ENCODE assay signal across 13 cellular contexts in the genomic region with DNA sequence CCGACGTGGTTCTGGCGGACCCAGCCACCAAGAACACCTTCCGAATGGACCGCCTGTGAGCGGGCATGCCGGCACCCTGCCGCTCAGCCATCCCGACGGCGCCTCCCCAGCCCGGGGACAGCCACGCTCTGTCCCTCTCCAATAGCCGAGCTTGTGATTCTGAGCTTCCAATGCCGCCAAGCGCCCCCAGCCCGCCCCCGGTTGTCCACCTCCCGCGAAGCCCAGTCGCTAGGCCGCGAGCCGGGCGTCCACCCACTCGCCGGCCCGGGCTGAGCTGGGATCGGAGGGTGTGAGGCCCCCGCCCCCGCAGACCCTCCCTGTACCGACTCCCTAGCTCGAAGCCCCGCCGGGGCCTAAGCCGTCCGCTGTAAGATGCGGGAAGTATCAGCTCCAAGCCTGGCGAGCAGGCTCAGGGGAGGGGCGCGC.
DNase-seq lines count a peak whose midpoint lies in the region; ATAC-seq and TF ChIP-seq lines count a peak whose summit lies in the region.
"Had no signal": no experiment of that assay in that cellular context is flagged by ENCODE, and none has a peak within 500 bp of the region (broad histone marks: within the 10 kb centered on the region; RNA-seq: fewer than 3 reads in every experiment).

No MANE protein-coding gene starts in this region.

- H2BK15ac ChIP-seq in IMR-90 (ENCODE audit: low read depth, low read length), result no peak overlapping the region

- intact Hi-C loops in Right ventricle myocardium superior (cut with DNase I) (no loop called here), IMR-90 (cut with micrococcal nuclease) (no loop called here)

- no peak overlapping the region for H3K27ac Mint-ChIP-seq in osteocyte (ENCODE audit: unreplicated experiment)
- H3K27ac Mint-ChIP-seq: H9 had no signal

- no peak overlapping the region for H2BK20ac ChIP-seq in IMR-90 (ENCODE audit: low read depth, low read length)

- dilution Hi-C loops in IMR-90 (cut with HindIII; ENCODE audit: low sequenced_read_pairs, unreplicated experiment), result no loop called here

- no peak overlapping the region for H3K23ac ChIP-seq in IMR-90 (ENCODE audit: low read depth, low read length)

- no peaks in the 10 kb centered on the region for H3K9me3 ChIP-seq in right atrium auricular region
- H3K9me3 ChIP-seq in IMR-90 (ENCODE audit: control insufficient read depth, insufficient read depth, low read length), result peaks cover 8% of the 10 kb centered on the region; the same call in 1 of the 2 replicates
- H3K9me3 ChIP-seq in upper lobe of left lung, result peaks cover 0 to 24% (median 1%) of the 10 kb centered on the region in 4 donors

- in situ Hi-C loops in IMR-90 (cut with MboI; ENCODE audit: low sequenced_read_pairs), result no loop called here

- no peak overlapping the region for H3K4me3 Mint-ChIP-seq in osteocyte (ENCODE audit: unreplicated experiment)
- H3K4me3 Mint-ChIP-seq: CD4-positive, CD25-positive, alpha-beta regulatory T cell; H9 had no signal

- no peak overlapping the region for H3K4ac ChIP-seq in IMR-90 (ENCODE audit: low read depth, low read length)

- TF ChIP-seq CTCF in right atrium auricular region (IDR thresholded peaks at IDR 0.05) (no peak), IMR-90 (conservative IDR thresholded peaks at IDR 0.05; ENCODE audit: low read depth, low read length) (no peak), osteocyte (IDR thresholded peaks at IDR 0.05) (no peak), upper lobe of left lung (IDR thresholded peaks at IDR 0.05) (no peak), foreskin fibroblast (IDR thresholded peaks at IDR 0.05; ENCODE audit: low read depth, low read length) (no peak)

- H2BK120ac ChIP-seq in IMR-90 (ENCODE audit: low read depth, low read length), result no peak overlapping the region

- TF ChIP-seq EP300 in upper lobe of left lung (IDR thresholded peaks at IDR 0.05), result no peak

- peaks cover 22% of the 10 kb centered on the region for H3K9me3 Mint-ChIP-seq in osteocyte (ENCODE audit: unreplicated experiment)

- H3K4me2 ChIP-seq in IMR-90 (ENCODE audit: low read depth, low read length), result no peak overlapping the region
- H3K4me2 ChIP-seq: BLaER1 treated with 17β-estradiol and CSF1 and Interleukin-3, amounts not matched to agents 10 nM and 100 nM had no signal

- no peaks in the 10 kb centered on the region for H3K79me1 ChIP-seq in IMR-90 (ENCODE audit: low read depth in 1 of 2, low read length in 2 of 2)

- no peak overlapping the region for H3K27ac ChIP-seq in right atrium auricular region
- H3K27ac ChIP-seq in IMR-90 (ENCODE audit: insufficient read depth, low read length), result no peak overlapping the region
- H3K27ac ChIP-seq in upper lobe of left lung, result no peak overlapping the region
- H3K27ac ChIP-seq: BLaER1 treated with 17β-estradiol and CSF1 and Interleukin-3, amounts not matched to agents 10 nM and 100 nM; GM23248 had no signal

- no peaks in the 10 kb centered on the region for H3K36me3 Mint-ChIP-seq in osteocyte (ENCODE audit: unreplicated experiment)

- no peak overlapping the region for H3K56ac ChIP-seq in IMR-90 (ENCODE audit: extremely low read depth, insufficient read depth, low read length)

- no peaks in the 10 kb centered on the region for H3K4me1 Mint-ChIP-seq in osteocyte (ENCODE audit: unreplicated experiment)
- H3K4me1 Mint-ChIP-seq: CD4-positive, CD25-positive, alpha-beta regulatory T cell; H9 had no signal

- H2AK9ac ChIP-seq in IMR-90 (replicated peaks; ENCODE audit: low read depth, low read length, poor library complexity), result peak overlapping the region; percentile 24

- no peak for TF ChIP-seq RAD21 in IMR-90 (IDR thresholded peaks at IDR 0.05; ENCODE audit: low read length)

- no TSS peak for BruUV-seq in IMR-90 (replicated peaks; lab: Mats Ljungman, UMichigan)

- no peak overlapping the region for H4K91ac ChIP-seq in IMR-90 (ENCODE audit: insufficient read depth, low read depth, low read length)

- no peak overlapping the region for H3K4me3 ChIP-seq in right atrium auricular region
- H3K4me3 ChIP-seq in IMR-90 (ENCODE audit: insufficient read depth, low read depth, low read length), result no peak overlapping the region
- H3K4me3 ChIP-seq in upper lobe of left lung, result no peak overlapping the region
- no peak overlapping the region for H3K4me3 ChIP-seq in foreskin fibroblast (ENCODE audit: low read depth in 1 of 2, low read length in 2 of 2)
- H3K4me3 ChIP-seq: BLaER1 treated with 17β-estradiol and CSF1 and Interleukin-3, amounts not matched to agents 10 nM and 100 nM; GM23248 had no signal

- H3K27me3 Mint-ChIP-seq in osteocyte (ENCODE audit: unreplicated experiment), result no peaks in the 10 kb centered on the region
- H3K27me3 Mint-ChIP-seq: CD4-positive, CD25-positive, alpha-beta regulatory T cell had no signal

- H4K8ac ChIP-seq in IMR-90 (ENCODE audit: low read depth in 2 of 2, low read length in 2 of 2), result no peak overlapping the region

- no peaks in the 10 kb centered on the region for H3K4me1 ChIP-seq in right atrium auricular region
- H3K4me1 ChIP-seq in IMR-90 (ENCODE audit: control insufficient read depth, insufficient read depth, low read length), result no peaks in the 10 kb centered on the region
- H3K4me1 ChIP-seq in upper lobe of left lung, result no peaks in the 10 kb centered on the region

- no peak for ATAC-seq in Right ventricle myocardium superior (ENCODE audit: poor library complexity)
- no peak for ATAC-seq in IMR-90 (ENCODE audit: low read depth)
- ATAC-seq in upper lobe of left lung (ENCODE audit: low FRiP score in 2 of 2), result peak; percentile 10 to 40
- ATAC-seq in GM18511 (IDR thresholded peaks at IDR 0.05; ENCODE audit: unreplicated experiment), result no peak

- CTCF ChIA-PET in IMR-90 (lab: Yijun Ruan, JAX), result no interaction called here

- H2AK5ac ChIP-seq in IMR-90 (ENCODE audit: low read depth, low read length), result no peak overlapping the region

- TF ChIP-seq POLR2A in IMR-90 (IDR thresholded peaks at IDR 0.05; ENCODE audit: low read depth, low read length) (no peak), upper lobe of left lung (IDR thresholded peaks at IDR 0.05) (no peak)

- no peak overlapping the region for H3K14ac ChIP-seq in IMR-90 (replicated peaks; ENCODE audit: low read depth, low read length)

- no peak overlapping the region for H2AFZ ChIP-seq in IMR-90 (replicated peaks; ENCODE audit: low read length, poor library complexity)
- H2AFZ ChIP-seq: GM23248 had no signal

- no peak overlapping the region for H2BK5ac ChIP-seq in IMR-90 (ENCODE audit: low read depth, low read length, poor library complexity, severe bottlenecking)

- H3K9me1 ChIP-seq in IMR-90 (ENCODE audit: insufficient read depth, low read length), result no peaks in the 10 kb centered on the region

- H3K36me3 ChIP-seq in right atrium auricular region (no peaks in the 10 kb centered on the region), IMR-90 (ENCODE audit: control insufficient read depth, insufficient read depth, low read length) (no peaks in the 10 kb centered on the region), upper lobe of left lung (no peaks in the 10 kb centered on the region)

- DNase-seq in Right ventricle myocardium superior, result peak; percentile 33
- DNase-seq in right atrium auricular region (ENCODE audit: low spot score), result no peak
- DNase-seq in IMR-90, result no peak
- peak; percentile 84 for DNase-seq in osteocyte (ENCODE audit: extremely low spot score, unreplicated experiment)
- peak in 1 of 2 donors; percentile 81 for DNase-seq in upper lobe of left lung
- no peak for DNase-seq in foreskin fibroblast
- DNase-seq in iPS-NIHi11 (ENCODE audit: low spot score), result no peak
- DNase-seq: ACHN; CD4-positive, CD25-positive, alpha-beta regulatory T cell; GM23248; H9 had no signal

- no peak overlapping the region for H3K9ac ChIP-seq in IMR-90 (ENCODE audit: low read depth, low read length)
- H3K9ac ChIP-seq: BLaER1 treated with 17β-estradiol and CSF1 and Interleukin-3, amounts not matched to agents 10 nM and 100 nM; GM23248 had no signal

- no peaks in the 10 kb centered on the region for H4K20me1 ChIP-seq in IMR-90 (ENCODE audit: insufficient read depth, low read length)
- H4K20me1 ChIP-seq: BLaER1 treated with 17β-estradiol and CSF1 and Interleukin-3, amounts not matched to agents 10 nM and 100 nM had no signal

- 99% methylated on average over 21 of the region's 41 CpGs; no CpG with 5 or more reads in 1 of the 2 experiments for WGBS in IMR-90 (ENCODE audit: extremely low coverage in 2 of 2, insufficient read length in 1 of 2), 2 experiments
- WGBS in upper lobe of left lung, 2 donors, result 92 to 98% methylated on average over 18 to 41 of the region's 41 CpGs

- POLR2A ChIA-PET in IMR-90 (lab: Charles Lee; ENCODE audit: unreplicated experiment), result no interaction called here

- no peaks in the 10 kb centered on the region for H3K27me3 ChIP-seq in right atrium auricular region
- H3K27me3 ChIP-seq in IMR-90 (ENCODE audit: control insufficient read depth, insufficient read depth, low read length), result no peaks in the 10 kb centered on the region
- no peaks in the 10 kb centered on the region for H3K27me3 ChIP-seq in upper lobe of left lung
- H3K27me3 ChIP-seq: BLaER1 treated with 17β-estradiol and CSF1 and Interleukin-3, amounts not matched to agents 10 nM and 100 nM had no signal

- H4K5ac ChIP-seq in IMR-90 (ENCODE audit: low read depth, low read length), result no peak overlapping the region

- no peak overlapping the region for H3K18ac ChIP-seq in IMR-90 (ENCODE audit: low read depth, low read length)

TF ChIP-seq in IMR-90, 13 proteins besides CTCF, POLR2A, EP300 and RAD21 (continues in another document):
- TF ChIP-seq MXI1 (IDR thresholded peaks at IDR 0.05; ENCODE audit: borderline replicate concordance, low read depth, low read length), result no peak
- TF ChIP-seq MAZ (IDR thresholded peaks at IDR 0.05; ENCODE audit: borderline replicate concordance, low read depth, low read length), result no peak
- no peak for TF ChIP-seq RFX5 (IDR thresholded peaks at IDR 0.05; ENCODE audit: low read depth, low read length)
- TF ChIP-seq NFE2L2 (IDR thresholded peaks at IDR 0.05; ENCODE audit: low read depth, low read length), result no peak
- TF ChIP-seq MAFK (IDR thresholded peaks at IDR 0.05; ENCODE audit: low read depth, low read length), result no peak
- TF ChIP-seq, protein P1, sequence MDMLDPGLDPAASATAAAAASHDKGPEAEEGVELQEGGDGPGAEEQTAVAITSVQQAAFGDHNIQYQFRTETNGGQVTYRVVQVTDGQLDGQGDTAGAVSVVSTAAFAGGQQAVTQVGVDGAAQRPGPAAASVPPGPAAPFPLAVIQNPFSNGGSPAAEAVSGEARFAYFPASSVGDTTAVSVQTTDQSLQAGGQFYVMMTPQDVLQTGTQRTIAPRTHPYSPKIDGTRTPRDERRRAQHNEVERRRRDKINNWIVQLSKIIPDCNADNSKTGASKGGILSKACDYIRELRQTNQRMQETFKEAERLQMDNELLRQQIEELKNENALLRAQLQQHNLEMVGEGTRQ (IDR thresholded peaks at IDR 0.05; ENCODE audit: low read depth, low read length), result no peak

Comparison
In these comparisons a context has a peak if more than half of its experiments do, and no peak if none do; other contexts are left out.
1. DNase-seq: peak in Right ventricle myocardium superior (single experiment) and osteocyte (single experiment); none in right atrium auricular region (single experiment), IMR-90 (single experiment), foreskin fibroblast (0 of 2) and iPS-NIHi11 (single experiment).
2. ATAC-seq: peak in upper lobe of left lung (2 of 2); none in Right ventricle myocardium superior (single experiment), IMR-90 (single experiment) and GM18511 (single experiment).